8 cellular contexts compared by ENCODE assay signal in the genomic region with DNA sequence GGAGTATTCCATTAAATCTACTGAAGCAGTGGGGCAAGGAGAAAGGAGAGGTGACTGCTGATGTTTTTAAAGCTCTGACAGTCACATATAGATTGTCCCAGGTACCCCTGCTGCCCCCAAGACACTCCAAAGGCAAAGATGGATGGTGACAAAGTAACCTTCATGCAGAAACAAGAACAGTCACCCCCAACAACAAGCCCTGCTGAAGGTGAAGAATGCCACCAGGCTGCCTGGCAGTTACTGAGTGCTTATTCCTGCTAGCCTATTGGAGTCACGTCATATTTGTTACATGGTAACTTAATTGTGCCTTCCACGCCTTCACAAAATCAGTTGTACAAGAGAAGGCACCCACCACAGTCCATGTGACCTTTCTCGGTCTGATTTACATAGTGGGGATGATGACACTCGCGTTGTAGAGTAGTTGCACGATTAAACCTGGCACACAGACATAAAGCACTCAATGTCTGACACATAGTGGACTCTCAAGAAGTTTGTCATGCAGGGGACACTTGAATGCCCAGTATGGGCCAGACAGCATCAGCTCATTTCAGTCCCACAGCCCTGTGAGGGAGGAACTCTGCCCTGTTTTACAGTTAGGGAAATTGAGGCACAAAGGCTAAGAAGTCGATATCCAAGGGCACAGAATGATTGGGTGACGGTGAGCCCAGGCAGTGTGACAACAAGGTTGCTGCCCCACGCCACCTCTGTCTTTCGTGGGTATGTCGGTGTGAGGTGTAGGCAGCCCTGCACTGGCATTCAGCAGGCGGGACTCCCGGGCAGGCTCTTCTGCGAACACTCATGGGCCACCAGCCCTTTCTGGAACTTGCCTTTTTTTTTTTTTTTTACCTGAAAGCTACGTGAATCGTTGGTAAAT.
DNase-seq lines count a peak whose midpoint lies in the region; ATAC-seq and TF ChIP-seq lines count a peak whose summit lies in the region.

No MANE protein-coding gene starts in this region.

- H3K27me3 Mint-ChIP-seq in activated naive CD8-positive, alpha-beta T cell treated with anti-CD3 and anti-CD28 coated beads, Interleukin-2, amount 10 ng/mL, durations not matched to agents 7 days and 5 days: no peaks in the 10 kb centered on the region

- H3K9ac ChIP-seq in SK-N-SH: no peak overlapping the region

- H2AFZ ChIP-seq in SK-N-SH (ENCODE audit: low read depth): no peak overlapping the region

- DNase-seq in SK-N-SH (no peak), MG63 (no peak), NCI-H1436 (lab: John Stamatoyannopoulos, UW) (no peak), NCI-H1105 treated with DMSO at 0.1 percent for 48 hours (lab: John Stamatoyannopoulos, UW) (no peak)
- DNase-seq in activated naive CD8-positive, alpha-beta T cell treated with anti-CD3 and anti-CD28 coated beads, Interleukin-2, amount 10 ng/mL, durations not matched to agents 7 days and 5 days: no peak
- DNase-seq in stimulated activated CD8-positive, alpha-beta memory T cell treated with anti-CD3 and anti-CD28 coated beads, Interleukin-7, amount 100 ng/mL, for 48 hours (ENCODE audit: extremely low read depth in 1 of 2, low read depth in 1 of 2): peak; percentile 32 to 57

- no peaks in the 10 kb centered on the region for H3K9me3 Mint-ChIP-seq in activated naive CD8-positive, alpha-beta T cell treated with anti-CD3 and anti-CD28 coated beads, Interleukin-2, amount 10 ng/mL, durations not matched to agents 7 days and 5 days

- H3K27ac Mint-ChIP-seq in activated naive CD8-positive, alpha-beta T cell treated with anti-CD3 and anti-CD28 coated beads, Interleukin-2, amount 10 ng/mL, durations not matched to agents 7 days and 5 days: peak overlapping the region; percentile 77

- H3K4me3 ChIP-seq in SK-N-SH (ENCODE audit: low read depth in 2 of 2, low read length in 1 of 2): no peak overlapping the region; a peak in 1 of 4 replicates
- H3K4me3 ChIP-seq in MG63: no peak overlapping the region

- CTCF ChIA-PET in SK-N-SH (lab: Yijun Ruan, JAX): interaction anchor here (0.6 to 6.3 kb wide), 46 partner anchors 9 to 1407 kb away, joined by 3 to 124 read pairs (median 4); partner anchors contain the start of genes PHLPP1 and TNFRSF11A

- no peak for TF ChIP-seq CTCF in SK-N-SH (IDR thresholded peaks at IDR 0.05)

- H3F3A ChIP-seq in SK-N-SH (replicated peaks; ENCODE audit: insufficient read depth): no peaks in the 10 kb centered on the region

- H3K36me3 ChIP-seq in SK-N-SH (replicated peaks in 1 of 2; ENCODE audit: control insufficient read depth in 1 of 2, insufficient read depth in 2 of 2, low read length in 1 of 2) (no peaks in the 10 kb centered on the region), MG63 (no peaks in the 10 kb centered on the region)

- no peaks in the 10 kb centered on the region for H3K9me2 ChIP-seq in SK-N-SH

- H3K27ac ChIP-seq in SK-N-SH (ENCODE audit: low read depth in 2 of 2, low read length in 1 of 2): no peak overlapping the region

- H3K4me2 ChIP-seq in SK-N-SH: peak overlapping the region; percentile 36; the same call in 1 of the 2 replicates

- H3K27me3 ChIP-seq in SK-N-SH (ENCODE audit: insufficient read depth) (no peaks in the 10 kb centered on the region), MG63 (no peaks in the 10 kb centered on the region)

- peaks cover 34% of the 10 kb centered on the region for H3K4me1 Mint-ChIP-seq in activated naive CD8-positive, alpha-beta T cell treated with anti-CD3 and anti-CD28 coated beads, Interleukin-2, amount 10 ng/mL, durations not matched to agents 7 days and 5 days

- peak overlapping the region; percentile 54 for H3K4me3 Mint-ChIP-seq in activated naive CD8-positive, alpha-beta T cell treated with anti-CD3 and anti-CD28 coated beads, Interleukin-2, amount 10 ng/mL, durations not matched to agents 7 days and 5 days

- no peaks in the 10 kb centered on the region for H4K20me1 ChIP-seq in SK-N-SH (ENCODE audit: insufficient read depth)

- no peak for ATAC-seq in SK-N-SH treated with all-trans-retinoic acid at 6 μM for 48 hours
- ATAC-seq in HG03469 (IDR thresholded peaks at IDR 0.05; ENCODE audit: unreplicated experiment): peak; percentile 12
- peak; percentile 25 for ATAC-seq in activated naive CD8-positive, alpha-beta T cell treated with anti-CD3 and anti-CD28 coated beads, Interleukin-2, amount 10 ng/mL, durations not matched to agents 7 days and 5 days (ENCODE audit: low read depth)

- H3K36me3 Mint-ChIP-seq in activated naive CD8-positive, alpha-beta T cell treated with anti-CD3 and anti-CD28 coated beads, Interleukin-2, amount 10 ng/mL, durations not matched to agents 7 days and 5 days: peaks cover 17% of the 10 kb centered on the region

- POLR2A ChIA-PET in SK-N-SH (lab: Yijun Ruan, JAX): no interaction called here
- POLR2A ChIA-PET in activated naive CD8-positive, alpha-beta T cell treated with anti-CD3 and anti-CD28 coated beads, Interleukin-2, amount 10 ng/mL, durations not matched to agents 7 days and 5 days (lab: Charles Lee): interaction anchor here (1.4 to 1.5 kb wide), 2 partner anchors 61 to 130 kb away, joined by 3 to 5 read pairs; partner anchors contain the start of gene PHLPP1

- no peak for TF ChIP-seq EP300 in SK-N-SH (IDR thresholded peaks at IDR 0.05; ENCODE audit: borderline replicate concordance in 1 of 2, low read depth in 1 of 2, low read length in 1 of 2)

- no peak for TF ChIP-seq RAD21 in SK-N-SH (IDR thresholded peaks at IDR 0.05; ENCODE audit: low read length)

- no peaks in the 10 kb centered on the region for H3K79me2 ChIP-seq in SK-N-SH (ENCODE audit: insufficient read depth)

- peaks cover 3 to 9% of the 10 kb centered on the region in 2 experiments; a peak in 2 of 4 replicates for H3K4me1 ChIP-seq in SK-N-SH (ENCODE audit: control insufficient read depth in 1 of 2, insufficient read depth in 2 of 2, low read depth in 1 of 2, low read length in 1 of 2)

- H3K9me3 ChIP-seq in SK-N-SH: no peaks in the 10 kb centered on the region
- no peaks in the 10 kb centered on the region for H3K9me3 ChIP-seq in MG63

- 69% methylated on average over 16 of the region's 16 CpGs for WGBS in SK-N-SH (ENCODE audit: low lambda C conversion rate)

TF ChIP-seq in SK-N-SH, 30 proteins besides CTCF, POLR2A, EP300 and RAD21:
- TF ChIP-seq FOSL2 (IDR thresholded peaks at IDR 0.05; ENCODE audit: borderline replicate concordance, low read depth) (no peak), TEAD4 (IDR thresholded peaks at IDR 0.05; ENCODE audit: borderline replicate concordance, insufficient read depth) (no peak), YY1 (IDR thresholded peaks at IDR 0.05; ENCODE audit: low read depth) (no peak), GATA2 (CRISPR knock-in tag; IDR thresholded peaks at IDR 0.05) (no peak), GABPA (IDR thresholded peaks at IDR 0.05; ENCODE audit: low read depth) (no peak), FOXJ3 (CRISPR knock-in tag; IDR thresholded peaks at IDR 0.05) (no peak)
- TF ChIP-seq, protein P1, sequence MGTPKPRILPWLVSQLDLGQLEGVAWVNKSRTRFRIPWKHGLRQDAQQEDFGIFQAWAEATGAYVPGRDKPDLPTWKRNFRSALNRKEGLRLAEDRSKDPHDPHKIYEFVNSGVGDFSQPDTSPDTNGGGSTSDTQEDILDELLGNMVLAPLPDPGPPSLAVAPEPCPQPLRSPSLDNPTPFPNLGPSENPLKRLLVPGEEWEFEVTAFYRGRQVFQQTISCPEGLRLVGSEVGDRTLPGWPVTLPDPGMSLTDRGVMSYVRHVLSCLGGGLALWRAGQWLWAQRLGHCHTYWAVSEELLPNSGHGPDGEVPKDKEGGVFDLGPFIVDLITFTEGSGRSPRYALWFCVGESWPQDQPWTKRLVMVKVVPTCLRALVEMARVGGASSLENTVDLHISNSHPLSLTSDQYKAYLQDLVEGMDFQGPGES (IDR thresholded peaks at IDR 0.05; ENCODE audit: low read depth, low read length): no peak

TF ChIP-seq in SK-N-SH treated with all-trans-retinoic acid at 6 μM for 48 hours, 23 proteins besides CTCF, POLR2A, EP300 and RAD21 (continues in another document):
- TF ChIP-seq ZNF8 (CRISPR knock-in tag; IDR thresholded peaks at IDR 0.05) (no peak), PPARA (CRISPR knock-in tag; IDR thresholded peaks at IDR 0.05; ENCODE audit: borderline replicate concordance) (no peak), RARB (CRISPR knock-in tag; IDR thresholded peaks at IDR 0.05) (no peak), ZNF70 (CRISPR knock-in tag; IDR thresholded peaks at IDR 0.05) (no peak), ZFP3 (CRISPR knock-in tag; IDR thresholded peaks at IDR 0.05) (no peak)
- TF ChIP-seq, protein P2, sequence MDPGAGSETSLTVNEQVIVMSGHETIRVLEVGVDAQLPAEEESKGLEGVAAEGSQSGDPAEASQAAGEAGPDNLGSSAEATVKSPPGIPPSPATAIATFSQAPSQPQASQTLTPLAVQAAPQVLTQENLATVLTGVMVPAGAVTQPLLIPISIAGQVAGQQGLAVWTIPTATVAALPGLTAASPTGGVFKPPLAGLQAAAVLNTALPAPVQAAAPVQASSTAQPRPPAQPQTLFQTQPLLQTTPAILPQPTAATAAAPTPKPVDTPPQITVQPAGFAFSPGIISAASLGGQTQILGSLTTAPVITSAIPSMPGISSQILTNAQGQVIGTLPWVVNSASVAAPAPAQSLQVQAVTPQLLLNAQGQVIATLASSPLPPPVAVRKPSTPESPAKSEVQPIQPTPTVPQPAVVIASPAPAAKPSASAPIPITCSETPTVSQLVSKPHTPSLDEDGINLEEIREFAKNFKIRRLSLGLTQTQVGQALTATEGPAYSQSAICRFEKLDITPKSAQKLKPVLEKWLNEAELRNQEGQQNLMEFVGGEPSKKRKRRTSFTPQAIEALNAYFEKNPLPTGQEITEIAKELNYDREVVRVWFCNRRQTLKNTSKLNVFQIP (CRISPR knock-in tag; IDR thresholded peaks at IDR 0.05; ENCODE audit: borderline replicate concordance, low read depth): no peak

Comparison
In these comparisons a context has a peak if more than half of its experiments do, and no peak if none do; other contexts are left out.
1. DNase-seq: peak in stimulated activated CD8-positive, alpha-beta memory T cell treated with anti-CD3 and anti-CD28 coated beads, Interleukin-7, amount 100 ng/mL, for 48 hours (2 of 2); none in SK-N-SH (single experiment), activated naive CD8-positive, alpha-beta T cell treated with anti-CD3 and anti-CD28 coated beads, Interleukin-2, amount 10 ng/mL, durations not matched to agents 7 days and 5 days (single experiment), MG63 (single experiment), NCI-H1436 (single experiment) and NCI-H1105 treated with DMSO at 0.1 percent for 48 hours (single experiment).